Comparison of ENCODE assay signal across 19 cellular contexts in the genomic region with DNA sequence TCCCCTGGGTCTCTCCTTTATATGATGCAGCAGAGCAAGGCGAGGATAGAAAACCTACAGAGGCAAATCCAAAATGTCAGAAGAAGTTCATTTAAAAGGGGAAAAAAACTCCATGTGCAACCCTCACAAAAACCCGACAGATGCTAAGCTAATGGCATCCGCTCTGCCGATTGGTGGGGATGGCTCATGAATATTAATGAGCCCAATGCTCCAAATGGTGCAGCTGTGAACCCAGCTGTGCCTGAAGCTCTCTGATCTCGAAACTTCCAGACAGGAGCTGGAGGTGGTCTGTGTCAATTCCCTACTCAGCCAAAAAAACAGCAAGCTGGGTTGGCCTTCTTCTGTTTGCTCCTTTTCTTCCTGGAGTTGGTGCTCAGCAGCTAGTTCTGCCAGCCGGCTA. TPM values are rescaled to one million over a fixed set of nuclear protein-coding genes. Genes with fewer than 3 reads are reported as not detected.
DNase-seq lines count a peak whose midpoint lies in the region; ATAC-seq and TF ChIP-seq lines count a peak whose summit lies in the region.
"Had no signal": no experiment of that assay in that cellular context is flagged by ENCODE, and none has a peak within 500 bp of the region (broad histone marks: within the 10 kb centered on the region; RNA-seq: fewer than 3 reads in every experiment).

No MANE protein-coding gene starts in this region.

- peak overlapping the region; percentile 53 to 95 (median 75) for H3K27ac Mint-ChIP-seq in brain
- H3K27ac Mint-ChIP-seq: activated B cell treated with CpG ODN at 0.5 μM for 24 hours; activated naive CD8-positive, alpha-beta T cell; T-helper 1 cell treated with Interleukin-12 subunit alpha and Interleukin-12 subunit beta and Interleukin-4 antibody, amounts not matched to agents 30 μg/mL and 1 μg/mL, for 36 hours had no signal

- no peaks in the 10 kb centered on the region for H3K27me3 ChIP-seq in A673 (replicated peaks; ENCODE audit: insufficient read depth, low read depth, low read length, poor library complexity)
- H3K27me3 ChIP-seq: right lobe of liver had no signal

- ATAC-seq in GM21529 (IDR thresholded peaks at IDR 0.05; ENCODE audit: unreplicated experiment): no peak
- ATAC-seq: effector memory CD8-positive, alpha-beta T cell; left lobe of liver; right lobe of liver had no signal

- H3K9me3 ChIP-seq in A673 (ENCODE audit: low read depth, low read length, poor library complexity, severe bottlenecking): no peaks in the 10 kb centered on the region
- H3K9me3 ChIP-seq: right lobe of liver had no signal

- POLR2A ChIA-PET in A673 (lab: Charles Lee; ENCODE audit: low non-redundant PET): no interaction called here

- H3K9me3 Mint-ChIP-seq in brain: no peaks in the 10 kb centered on the region
- H3K9me3 Mint-ChIP-seq: activated B cell treated with CpG ODN at 0.5 μM for 24 hours; effector memory CD8-positive, alpha-beta T cell; T-helper 1 cell treated with Interleukin-12 subunit alpha and Interleukin-12 subunit beta and Interleukin-4 antibody, amounts not matched to agents 30 μg/mL and 1 μg/mL, for 36 hours had no signal

- no peaks in the 10 kb centered on the region for H3K27me3 Mint-ChIP-seq in brain
- H3K27me3 Mint-ChIP-seq: activated B cell treated with CpG ODN at 0.5 μM for 24 hours; activated naive CD8-positive, alpha-beta T cell; effector memory CD8-positive, alpha-beta T cell had no signal

- BruUV-seq in A673 (replicated peaks; lab: Mats Ljungman, UMichigan): no TSS peak

- no peak overlapping the region for H3K4me3 ChIP-seq in A673 (ENCODE audit: low read depth, low read length, poor library complexity, severe bottlenecking)
- H3K4me3 ChIP-seq: right lobe of liver had no signal

- H3K4me3 Mint-ChIP-seq in brain: peak overlapping the region in 3 of 5 experiments; percentile 23 to 56 (median 43)
- H3K4me3 Mint-ChIP-seq: activated B cell treated with CpG ODN at 0.5 μM for 24 hours; activated naive CD8-positive, alpha-beta T cell; effector memory CD8-positive, alpha-beta T cell; T-helper 1 cell treated with Interleukin-12 subunit alpha and Interleukin-12 subunit beta and Interleukin-4 antibody, amounts not matched to agents 30 μg/mL and 1 μg/mL, for 36 hours had no signal

- H3K4me1 Mint-ChIP-seq in brain: peaks cover 57% of the 10 kb centered on the region
- H3K4me1 Mint-ChIP-seq: activated B cell treated with CpG ODN at 0.5 μM for 24 hours had no signal

- intact Hi-C loops in A673 (cut with micrococcal nuclease; ENCODE audit: unreplicated experiment): no loop called here

- no peak overlapping the region for H3K27ac ChIP-seq in A673 (ENCODE audit: low read depth, low read length, poor library complexity, severe bottlenecking)
- H3K27ac ChIP-seq: right lobe of liver had no signal

- CTCF ChIA-PET in A673 (lab: Charles Lee): interaction anchor here (0.5 kb wide), 1 partner anchor 8 kb away, joined by 4 read pairs; no protein-coding TSS in a partner anchor

- peaks cover 11% of the 10 kb centered on the region for H3K36me3 ChIP-seq in A673 (ENCODE audit: insufficient read depth, low read length, poor library complexity, severe bottlenecking)

- DNase-seq in A673 (ENCODE audit: low spot score) (peak; percentile 55), NCI-H1694 (lab: John Stamatoyannopoulos, UW) (peak; percentile 90), midbrain (lab: John Stamatoyannopoulos, UW) (peak; percentile 81), cerebellum (ENCODE audit: low spot score) (no peak), DMS114 treated with DMSO at 0.1 percent for 48 hours (lab: John Stamatoyannopoulos, UW; ENCODE audit: unreplicated experiment) (no peak), NCI-H1092 (lab: John Stamatoyannopoulos, UW) (no peak)
- DNase-seq: activated B cell treated with CpG ODN at 0.5 μM for 24 hours; activated CD8-positive, alpha-beta memory T cell treated with anti-CD3 and anti-CD28 coated beads, Interleukin-2, amount 50 U/mL, for 48 hours; effector memory CD8-positive, alpha-beta T cell; MM.1S; NCI-H2081 treated with DMSO at 0.1 percent for 48 hours; right lobe of liver; SHP77; stimulated activated CD4-positive, alpha-beta T cell treated with anti-CD3 and anti-CD28 coated beads, Interleukin-1b, Interleukin-23, amount 100 ng/mL, for 48 hours had no signal

- no peaks in the 10 kb centered on the region for H3K4me1 ChIP-seq in A673 (ENCODE audit: insufficient read depth, low read length, poor library complexity, severe bottlenecking)
- H3K4me1 ChIP-seq: right lobe of liver had no signal

- H3K36me3 Mint-ChIP-seq in brain: peaks cover 38% of the 10 kb centered on the region

- TF ChIP-seq CTCF in A673 (conservative IDR thresholded peaks at IDR 0.05; ENCODE audit: low read depth, low read length) (no peak), brain (conservative IDR thresholded peaks at IDR 0.05) (no peak)

RNA-seq across cellular contexts. Expression of a gene that starts 15.5 kb away (rescaled TPM):
- total RNA-seq in A673 (2021) (25.1 and 27.6 TPM in 2 replicates), cerebellum (8.7 TPM)
- 27.6 TPM for polyA plus RNA-seq in brain (ENCODE audit: insufficient read depth, low read depth, low replicate concordance)

RNA-seq across cellular contexts. Expression of a gene that starts 21.8 kb away (rescaled TPM):
- total RNA-seq in A673 (2021) (121 and 139 TPM in 2 replicates), cerebellum (65.9 TPM)
- polyA plus RNA-seq in brain (ENCODE audit: insufficient read depth, low read depth, low replicate concordance): 184 TPM

Comparison
In these comparisons a context has a peak if more than half of its experiments do, and no peak if none do; other contexts are left out.
1. DNase-seq: peak in A673 (single experiment), NCI-H1694 (single experiment) and midbrain (single experiment); none in cerebellum (single experiment), DMS114 treated with DMSO at 0.1 percent for 48 hours (single experiment) and NCI-H1092 (single experiment).